2 cellular contexts compared by ENCODE assay signal in genomic region chr11:15651033-15651432, GRCh38.
TF ChIP-seq lines count a peak whose summit lies in the region.

No MANE protein-coding gene starts in this region.

TF ChIP-seq in A549, 52 proteins besides CTCF, POLR2A, EP300 and RAD21 (continued from another document):
- no peak for TF ChIP-seq ELK1 (IDR thresholded peaks at IDR 0.05; ENCODE audit: low read depth, low read length)

TF ChIP-seq in IMR-90, 13 proteins besides CTCF, POLR2A, EP300 and RAD21 (continued from another document):
- TF ChIP-seq USF2 (IDR thresholded peaks at IDR 0.05; ENCODE audit: low read depth, low read length) = no peak
- TF ChIP-seq CHD1 (IDR thresholded peaks at IDR 0.05; ENCODE audit: low read depth, low read length) = no peak
- no peak for TF ChIP-seq MAZ (IDR thresholded peaks at IDR 0.05; ENCODE audit: borderline replicate concordance, low read depth, low read length)
- no peak for TF ChIP-seq ELK1 (IDR thresholded peaks at IDR 0.05; ENCODE audit: borderline replicate concordance, low read depth, low read length)
- no peak for TF ChIP-seq NFE2L2 (IDR thresholded peaks at IDR 0.05; ENCODE audit: low read depth, low read length)
TF ChIP-seq in IMR-90: peak in this region for 0.
